8 cellular contexts compared by ENCODE assay signal in the genomic region with DNA sequence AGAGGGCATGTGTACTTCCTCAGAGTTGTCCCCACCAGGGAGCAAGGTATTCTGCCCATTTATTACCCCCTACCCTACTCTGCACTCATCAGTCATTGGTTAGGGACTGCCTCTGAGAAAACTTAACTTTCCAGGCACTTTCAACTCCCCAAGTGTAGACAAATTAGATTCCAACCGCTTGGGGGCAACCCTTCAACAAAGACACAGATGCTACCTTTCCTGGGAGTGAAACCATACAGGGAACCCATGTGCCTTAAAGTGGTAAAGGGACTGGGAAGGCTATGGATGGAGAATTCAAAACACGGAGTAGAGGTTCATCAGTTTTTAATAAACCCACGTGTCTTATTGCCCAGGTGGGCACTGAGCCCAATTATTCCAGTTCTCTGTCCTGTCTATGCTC. TPM values are rescaled to one million over a fixed set of nuclear protein-coding genes. Genes with fewer than 3 reads are reported as not detected.
DNase-seq lines count a peak whose midpoint lies in the region; ATAC-seq and TF ChIP-seq lines count a peak whose summit lies in the region.

No MANE protein-coding gene starts in this region.

- no peaks in the 10 kb centered on the region for H3K4me1 ChIP-seq in thoracic aorta (ENCODE audit: control insufficient read depth in 1 of 2, low read depth in 2 of 2)
- peaks cover 0 to 2% (median 0%) of the 10 kb centered on the region in 6 donors for H3K4me1 ChIP-seq in spleen

- ATAC-seq in left cardiac atrium = peak; percentile 47 to 77
- no peak for ATAC-seq in thoracic aorta (ENCODE audit: insufficient number of reproducible peaks, low FRiP score, low read depth)
- no peak for ATAC-seq in HG03039 (IDR thresholded peaks at IDR 0.05; ENCODE audit: unreplicated experiment)

- H3K27ac ChIP-seq in SK-N-MC (no peak overlapping the region), thoracic aorta (no peak overlapping the region), spleen (no peak overlapping the region)

- no peaks in the 10 kb centered on the region for H3K36me3 ChIP-seq in SK-N-MC (ENCODE audit: insufficient read depth, low read length)
- H3K36me3 ChIP-seq in thoracic aorta = no peaks in the 10 kb centered on the region
- H3K36me3 ChIP-seq in spleen = no peaks in the 10 kb centered on the region

- no peak for TF ChIP-seq POLR2A in spleen (IDR thresholded peaks at IDR 0.05)

- no peak overlapping the region for H3K9ac ChIP-seq in SK-N-MC (ENCODE audit: insufficient read length)

- intact Hi-C loops in activated naive CD4-positive, alpha-beta T cell treated with anti-CD3 and anti-CD28 coated beads for 36 hours (cut with micrococcal nuclease) = loop anchor here (5.0 kb wide), 1 partner anchor 619 kb away; no protein-coding TSS in a partner anchor
- intact Hi-C loops in left cardiac atrium (cut with DNase I) = no loop called here
- intact Hi-C loops in spleen (cut with DNase I; ENCODE audit: low total_unique reads) = no loop called here

- no peaks in the 10 kb centered on the region for H3K36me3 Mint-ChIP-seq in activated naive CD4-positive, alpha-beta T cell treated with anti-CD3 and anti-CD28 coated beads for 36 hours (ENCODE audit: low read depth)

- no peaks in the 10 kb centered on the region for H3K4me1 Mint-ChIP-seq in activated naive CD4-positive, alpha-beta T cell treated with anti-CD3 and anti-CD28 coated beads for 36 hours (ENCODE audit: low read depth)

- H3K4me3 ChIP-seq in SK-N-MC (no peak overlapping the region), thoracic aorta (no peak overlapping the region), spleen (no peak overlapping the region)

- WGBS in spleen, 5 donors = 56 to 70% (median 66%) methylated on average over 3 of the region's 3 CpGs

- H3K27ac Mint-ChIP-seq in activated naive CD4-positive, alpha-beta T cell treated with anti-CD3 and anti-CD28 coated beads for 36 hours = no peak overlapping the region

- peak; percentile 26 for TF ChIP-seq CTCF in thoracic aorta (IDR thresholded peaks at IDR 0.05)
- peak in 4 of 11 experiments; percentile 7 to 35 (median 18) for TF ChIP-seq CTCF in spleen (IDR thresholded peaks at IDR 0.05 in 8 of 11, conservative IDR thresholded peaks at IDR 0.05 in 3 of 11)

- H3K27me3 ChIP-seq in thoracic aorta (replicated peaks; ENCODE audit: insufficient read depth) (no peaks in the 10 kb centered on the region), spleen (replicated peaks in 1 of 7) (no peaks in the 10 kb centered on the region)

- CTCF ChIA-PET in activated naive CD4-positive, alpha-beta T cell treated with anti-CD3 and anti-CD28 coated beads for 36 hours (lab: Charles Lee) = no interaction called here

- H3K9me3 Mint-ChIP-seq in activated naive CD4-positive, alpha-beta T cell treated with anti-CD3 and anti-CD28 coated beads for 36 hours = no peaks in the 10 kb centered on the region

- DNase-seq in activated naive CD4-positive, alpha-beta T cell treated with anti-CD3 and anti-CD28 coated beads for 36 hours = peak; percentile 12
- DNase-seq in activated naive CD4-positive, alpha-beta T cell treated with anti-CD3 and anti-CD28 coated beads, Interleukin-2, amount 50 U/mL, for 16 hours = no peak
- DNase-seq in SK-N-MC (ENCODE audit: low read depth, low spot score) (peak; percentile 20), left cardiac atrium (no peak), thoracic aorta (ENCODE audit: low spot score) (no peak), spleen (no peak), KG1 (lab: John Stamatoyannopoulos, UW) (no peak)

- H3K9me3 ChIP-seq in SK-N-MC (ENCODE audit: low read depth, low read length) = no peaks in the 10 kb centered on the region
- no peaks in the 10 kb centered on the region for H3K9me3 ChIP-seq in thoracic aorta
- no peaks in the 10 kb centered on the region for H3K9me3 ChIP-seq in spleen

- peaks cover 2% of the 10 kb centered on the region for H3K27me3 Mint-ChIP-seq in activated naive CD4-positive, alpha-beta T cell treated with anti-CD3 and anti-CD28 coated beads for 36 hours (ENCODE audit: low read depth)

- no peak overlapping the region for H3K4me3 Mint-ChIP-seq in activated naive CD4-positive, alpha-beta T cell treated with anti-CD3 and anti-CD28 coated beads for 36 hours

RNA-seq across cellular contexts. Expression of a gene that starts 19.4 kb away (rescaled TPM):
- 10 to 100 TPM; 11.6 to 14.0 TPM for total RNA-seq in activated naive CD4-positive, alpha-beta T cell treated with anti-CD3 and anti-CD28 coated beads for 36 hours
- total RNA-seq in left cardiac atrium = 10 to 100 TPM; 45.6 to 54.0 TPM
- 10 to 100 TPM; 30.3 to 44.0 TPM for total RNA-seq in thoracic aorta
- total RNA-seq in spleen = 10 to 100 TPM; 34.6 to 87.6 (median 49.2) TPM
- 10 to 100 TPM; 27.9 to 34.7 (median 34.1) TPM for polyA plus RNA-seq in spleen

Comparison
In these comparisons a context has a peak if more than half of its experiments do, and no peak if none do; other contexts are left out.
1. DNase-seq: peak in activated naive CD4-positive, alpha-beta T cell treated with anti-CD3 and anti-CD28 coated beads for 36 hours (single experiment) and SK-N-MC (single experiment); none in activated naive CD4-positive, alpha-beta T cell treated with anti-CD3 and anti-CD28 coated beads, Interleukin-2, amount 50 U/mL, for 16 hours (single experiment), left cardiac atrium (single experiment), thoracic aorta (single experiment), spleen (single experiment) and KG1 (single experiment).
2. ATAC-seq: peak in left cardiac atrium (2 of 2); none in thoracic aorta (single experiment) and HG03039 (single experiment).